8 cellular contexts compared by ENCODE assay signal in the genomic region with DNA sequence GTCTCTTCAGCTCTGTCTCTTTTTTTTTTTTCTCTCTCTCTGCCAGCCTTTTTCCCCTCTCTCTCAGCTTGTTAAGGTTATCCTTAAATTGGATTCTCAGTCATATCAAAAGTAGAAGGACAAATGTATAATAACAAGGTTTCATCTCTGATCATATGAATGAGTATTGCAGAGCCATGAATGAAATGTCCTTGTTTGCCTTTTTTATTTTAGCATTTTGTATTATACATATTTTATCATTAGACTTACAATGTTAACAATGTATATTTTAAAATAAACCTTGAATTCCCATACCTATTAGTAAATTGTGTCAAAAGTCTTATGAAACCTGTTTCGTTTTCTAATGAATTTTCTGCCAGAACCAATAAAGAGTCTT. TPM values are rescaled to one million over a fixed set of nuclear protein-coding genes. Genes with fewer than 3 reads are reported as not detected.
DNase-seq lines count a peak whose midpoint lies in the region; ATAC-seq and TF ChIP-seq lines count a peak whose summit lies in the region.

No MANE protein-coding gene starts in this region.

- H3K27ac Mint-ChIP-seq in activated naive CD4-positive, alpha-beta T cell treated with anti-CD3 and anti-CD28 coated beads, Interleukin-2, amount 10 ng/mL, durations not matched to agents 7 days and 5 days: peak overlapping the region; percentile 98
- H3K27ac Mint-ChIP-seq in brain: peak overlapping the region; percentile 91 to 99 (median 96)

- H3K27ac ChIP-seq in mesenchymal stem cell (ENCODE audit: low read length, poor library complexity, severe bottlenecking) (peak overlapping the region; percentile 81), upper lobe of right lung (peak overlapping the region; percentile 83)

- no CpG with 5 or more reads among the region's 1 CpG for WGBS in mesenchymal stem cell

- H3K27me3 Mint-ChIP-seq in activated naive CD4-positive, alpha-beta T cell treated with anti-CD3 and anti-CD28 coated beads, Interleukin-2, amount 10 ng/mL, durations not matched to agents 7 days and 5 days: no peaks in the 10 kb centered on the region
- H3K27me3 Mint-ChIP-seq in brain: peaks cover 7% of the 10 kb centered on the region

- H3K4me3 ChIP-seq in mesenchymal stem cell (ENCODE audit: insufficient read depth in 1 of 2, low read depth in 1 of 2, low read length in 2 of 2): peak overlapping the region in 1 of 2 experiments; percentile 93
- H3K4me3 ChIP-seq in upper lobe of right lung: peak overlapping the region; percentile 69

- no peak for DNase-seq in activated naive CD4-positive, alpha-beta T cell treated with anti-CD3 and anti-CD28 coated beads, Interleukin-2, amount 10 ng/mL, durations not matched to agents 7 days and 5 days
- no peak for DNase-seq in activated naive CD4-positive, alpha-beta T cell treated with Interleukin-2 at 50 U/mL for 16 hours
- no peak for DNase-seq in mesenchymal stem cell
- no peak for DNase-seq in upper lobe of right lung
- no peak for DNase-seq in NCI-H2107 (lab: John Stamatoyannopoulos, UW)

- H4K8ac ChIP-seq in mesenchymal stem cell (ENCODE audit: low read length): no peak overlapping the region

- no peaks in the 10 kb centered on the region for H3K4me1 ChIP-seq in mesenchymal stem cell (ENCODE audit: control insufficient read depth, insufficient read depth, low read depth, low read length)
- peaks cover 11% of the 10 kb centered on the region for H3K4me1 ChIP-seq in upper lobe of right lung

- H2AFZ ChIP-seq in mesenchymal stem cell (ENCODE audit: low read depth, low read length): no peak overlapping the region

- peaks cover 1% of the 10 kb centered on the region for H3K36me3 Mint-ChIP-seq in activated naive CD4-positive, alpha-beta T cell treated with anti-CD3 and anti-CD28 coated beads, Interleukin-2, amount 10 ng/mL, durations not matched to agents 7 days and 5 days
- H3K36me3 Mint-ChIP-seq in brain: peaks cover 4% of the 10 kb centered on the region

- H3K18ac ChIP-seq in mesenchymal stem cell (ENCODE audit: low read depth in 1 of 2, low read length in 2 of 2): no peak overlapping the region

- H3K4me3 Mint-ChIP-seq in activated naive CD4-positive, alpha-beta T cell treated with anti-CD3 and anti-CD28 coated beads, Interleukin-2, amount 10 ng/mL, durations not matched to agents 7 days and 5 days: peak overlapping the region; percentile 90
- peak overlapping the region; percentile 87 to 93 (median 90) for H3K4me3 Mint-ChIP-seq in brain

- H2BK15ac ChIP-seq in mesenchymal stem cell (ENCODE audit: low read depth, poor library complexity, severe bottlenecking): no peak overlapping the region

- H3K4me2 ChIP-seq in mesenchymal stem cell (ENCODE audit: low read length, poor library complexity, severe bottlenecking): peak overlapping the region; percentile 50

- no peaks in the 10 kb centered on the region for H3K9me3 Mint-ChIP-seq in activated naive CD4-positive, alpha-beta T cell treated with anti-CD3 and anti-CD28 coated beads, Interleukin-2, amount 10 ng/mL, durations not matched to agents 7 days and 5 days
- H3K9me3 Mint-ChIP-seq in brain: no peaks in the 10 kb centered on the region

- H3K9ac ChIP-seq in mesenchymal stem cell (ENCODE audit: low read length): peak overlapping the region; percentile 99

- ATAC-seq in upper lobe of right lung (no peak), GM19452 (IDR thresholded peaks at IDR 0.05; ENCODE audit: unreplicated experiment) (no peak), HG02588 (IDR thresholded peaks at IDR 0.05; ENCODE audit: unreplicated experiment) (no peak)

- intact Hi-C loops in upper lobe of right lung (cut with DNase I): no loop called here

- CTCF ChIA-PET in activated naive CD4-positive, alpha-beta T cell treated with anti-CD3 and anti-CD28 coated beads, Interleukin-2, amount 10 ng/mL, durations not matched to agents 7 days and 5 days (lab: Charles Lee): interaction anchor here (0.7 to 1.9 kb wide), 6 partner anchors 8 to 667 kb away, joined by 3 to 11 read pairs (median 3); no protein-coding TSS in a partner anchor

- no peak overlapping the region for H3K14ac ChIP-seq in mesenchymal stem cell (ENCODE audit: low read length in 2 of 2)

- H3K27me3 ChIP-seq in mesenchymal stem cell (ENCODE audit: control insufficient read depth in 1 of 2, insufficient read depth in 1 of 2, low read length in 2 of 2): no peaks in the 10 kb centered on the region
- no peaks in the 10 kb centered on the region for H3K27me3 ChIP-seq in upper lobe of right lung

- no peak for TF ChIP-seq CTCF in brain (conservative IDR thresholded peaks at IDR 0.05)
- TF ChIP-seq CTCF in upper lobe of right lung (IDR thresholded peaks at IDR 0.05): no peak

- peaks cover 40% of the 10 kb centered on the region for H3K4me1 Mint-ChIP-seq in activated naive CD4-positive, alpha-beta T cell treated with anti-CD3 and anti-CD28 coated beads, Interleukin-2, amount 10 ng/mL, durations not matched to agents 7 days and 5 days
- H3K4me1 Mint-ChIP-seq in brain: peaks cover 63% of the 10 kb centered on the region

- H2BK5ac ChIP-seq in mesenchymal stem cell (ENCODE audit: low read depth, low read length, poor library complexity, severe bottlenecking): no peak overlapping the region

- peaks cover 6% of the 10 kb centered on the region for H3K79me1 ChIP-seq in mesenchymal stem cell (replicated peaks; ENCODE audit: low read length, poor library complexity, severe bottlenecking)

- no peak overlapping the region for H3K4ac ChIP-seq in mesenchymal stem cell (ENCODE audit: low read depth in 1 of 2, low read length in 2 of 2)

- H3K9me3 ChIP-seq in mesenchymal stem cell (ENCODE audit: control insufficient read depth, low read length) (no peaks in the 10 kb centered on the region), upper lobe of right lung (no peaks in the 10 kb centered on the region)

- H4K91ac ChIP-seq in mesenchymal stem cell (ENCODE audit: low read length): no peak overlapping the region

- no peak overlapping the region for H3K23ac ChIP-seq in mesenchymal stem cell (ENCODE audit: low read length in 2 of 2)

- H2AK5ac ChIP-seq in mesenchymal stem cell (ENCODE audit: low read length, severe bottlenecking): no peak overlapping the region

- H3K36me3 ChIP-seq in mesenchymal stem cell (ENCODE audit: control insufficient read depth in 1 of 2, insufficient read depth in 2 of 2, low read depth in 1 of 2, low read length in 2 of 2): no peaks in the 10 kb centered on the region
- no peaks in the 10 kb centered on the region for H3K36me3 ChIP-seq in upper lobe of right lung

- no peak overlapping the region for H2BK120ac ChIP-seq in mesenchymal stem cell (ENCODE audit: low read depth, low read length)

- H2BK12ac ChIP-seq in mesenchymal stem cell (ENCODE audit: low read length in 2 of 2): no peak overlapping the region

RNA-seq across cellular contexts. Expression of a gene that starts 0.6 kb away (rescaled TPM):
- polyA plus RNA-seq in brain (ENCODE audit: insufficient read depth, low read depth, low replicate concordance): 8.7 TPM
- polyA plus RNA-seq in mesenchymal stem cell (2013, experiment 1 of 2): 15.9 TPM
- polyA plus RNA-seq in mesenchymal stem cell (2013, experiment 2 of 2): 16.1 TPM
- 35.8 TPM for total RNA-seq in upper lobe of right lung

RNA-seq across cellular contexts. Expression of a gene that starts 26.5 kb away (rescaled TPM):
- 58.2 TPM for polyA plus RNA-seq in brain (ENCODE audit: insufficient read depth, low read depth, low replicate concordance)
- polyA plus RNA-seq in mesenchymal stem cell (2013, experiment 1 of 2): 77.5 TPM
- 71.5 TPM for polyA plus RNA-seq in mesenchymal stem cell (2013, experiment 2 of 2)
- total RNA-seq in upper lobe of right lung: 88.8 TPM

RNA-seq across cellular contexts. Expression of a gene that starts 40.4 kb away (rescaled TPM):
- polyA plus RNA-seq in brain (ENCODE audit: insufficient read depth, low read depth, low replicate concordance): 0.19 TPM
- polyA plus RNA-seq in mesenchymal stem cell (2013, experiment 1 of 2): 0.01 TPM
- polyA plus RNA-seq in mesenchymal stem cell (2013, experiment 2 of 2): not detected
- total RNA-seq in upper lobe of right lung: 4.1 TPM
